In the genomic region with DNA sequence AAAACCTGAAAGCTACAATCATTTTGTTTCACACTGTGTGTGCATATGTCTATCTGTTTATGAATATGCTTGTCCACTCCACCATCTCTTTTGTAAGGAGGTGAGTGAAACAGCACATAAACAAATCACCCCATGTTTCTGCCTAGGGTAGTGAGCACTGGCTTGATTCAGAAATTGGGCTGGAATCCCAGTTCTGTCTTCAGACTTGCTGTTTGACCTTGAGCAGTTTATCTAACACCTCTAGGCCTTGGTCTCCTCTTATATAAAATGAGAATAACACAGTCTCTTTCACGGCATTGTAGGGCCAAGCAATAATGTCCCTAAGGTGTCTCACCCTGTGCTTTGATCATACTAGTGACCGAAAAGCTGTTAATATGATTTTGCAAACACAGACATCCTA, we compare ENCODE assay signal across 24 cellular contexts.
DNase-seq lines count a peak whose midpoint lies in the region; ATAC-seq and TF ChIP-seq lines count a peak whose summit lies in the region.
"Had no signal": no experiment of that assay in that cellular context is flagged by ENCODE, and none has a peak within 500 bp of the region (broad histone marks: within the 10 kb centered on the region; RNA-seq: fewer than 3 reads in every experiment).

No MANE protein-coding gene starts in this region.

- H3K36me3 Mint-ChIP-seq in nephron (ENCODE audit: low read depth), result no peaks in the 10 kb centered on the region
- H3K36me3 Mint-ChIP-seq: CD4-positive, CD25-positive, alpha-beta regulatory T cell had no signal

- peak overlapping the region in 2 of 3 experiments; percentile 31 to 32 for H3K27ac Mint-ChIP-seq in nephron
- H3K27ac Mint-ChIP-seq: CD4-positive, CD25-positive, alpha-beta regulatory T cell; IgD-negative memory B cell had no signal

- intact Hi-C loops in heart right ventricle (cut with DNase I) (loop anchor here in 1 of 10 donors (10.0 kb wide), 1 partner anchor 71 kb away; no protein-coding TSS in a partner anchor), Right ventricle myocardium inferior (cut with DNase I) (no loop called here), esophagus squamous epithelium (cut with DNase I) (no loop called here)

- TF ChIP-seq CTCF in heart right ventricle (IDR thresholded peaks at IDR 0.05), result no peak
- TF ChIP-seq CTCF in nephron (IDR thresholded peaks at IDR 0.05; ENCODE audit: unreplicated experiment in 3 of 3), result no peak
- TF ChIP-seq CTCF in esophagus squamous epithelium (IDR thresholded peaks at IDR 0.05), result no peak
- TF ChIP-seq CTCF in suprapubic skin (IDR thresholded peaks at IDR 0.05), result no peak

- H3K27me3 ChIP-seq in heart right ventricle (no peaks in the 10 kb centered on the region), rectal smooth muscle tissue (ENCODE audit: control insufficient read depth, insufficient read depth, low read length) (no peaks in the 10 kb centered on the region), esophagus squamous epithelium (no peaks in the 10 kb centered on the region), suprapubic skin (no peaks in the 10 kb centered on the region)
- H3K27me3 ChIP-seq: BLaER1 had no signal

- no peak overlapping the region for H3K4me3 ChIP-seq in heart right ventricle
- H3K4me3 ChIP-seq in rectal smooth muscle tissue (ENCODE audit: low read length), result no peak overlapping the region
- no peak overlapping the region for H3K4me3 ChIP-seq in esophagus squamous epithelium
- H3K4me3 ChIP-seq in suprapubic skin, result no peak overlapping the region
- H3K4me3 ChIP-seq: BLaER1, SK-N-MC had no signal

- no peaks in the 10 kb centered on the region for H3K9me3 ChIP-seq in heart right ventricle
- no peaks in the 10 kb centered on the region for H3K9me3 ChIP-seq in esophagus squamous epithelium
- H3K9me3 ChIP-seq in suprapubic skin, result no peaks in the 10 kb centered on the region
- H3K9me3 ChIP-seq: BLaER1 had no signal

- H3K9ac ChIP-seq in rectal smooth muscle tissue (ENCODE audit: low read length), result no peak overlapping the region
- H3K9ac ChIP-seq: BLaER1 had no signal

- H3K27me3 Mint-ChIP-seq in nephron (ENCODE audit: low read depth), result peaks cover 5% of the 10 kb centered on the region
- H3K27me3 Mint-ChIP-seq: CD4-positive, CD25-positive, alpha-beta regulatory T cell; IgD-negative memory B cell had no signal

- ATAC-seq in heart right ventricle (peak in 6 of 8 donors; percentile 21 to 63 (median 55)), Right ventricle myocardium inferior (no peak)

- 38 to 66% methylated on average over 2 of the region's 2 CpGs for WGBS in heart right ventricle, 2 donors
- 85 to 94% methylated on average over 2 of the region's 2 CpGs for WGBS in esophagus squamous epithelium, 2 donors
- WGBS in suprapubic skin, result 94% methylated on average over 2 of the region's 2 CpGs

- no peaks in the 10 kb centered on the region for H3K9me3 Mint-ChIP-seq in nephron
- H3K9me3 Mint-ChIP-seq: IgD-negative memory B cell had no signal

- peaks cover 3 to 58% (median 30%) of the 10 kb centered on the region in 9 donors for H3K4me1 ChIP-seq in heart right ventricle
- H3K4me1 ChIP-seq in rectal smooth muscle tissue (ENCODE audit: control insufficient read depth, insufficient read depth, low read length), result peaks cover 18% of the 10 kb centered on the region
- H3K4me1 ChIP-seq in esophagus squamous epithelium, result peaks cover 0 to 11% (median under 1%) of the 10 kb centered on the region in 3 donors
- H3K4me1 ChIP-seq in suprapubic skin, result peaks cover 20% of the 10 kb centered on the region

- peaks cover 0 to 77% (median 7%) of the 10 kb centered on the region in 9 donors for H3K36me3 ChIP-seq in heart right ventricle
- no peaks in the 10 kb centered on the region for H3K36me3 ChIP-seq in rectal smooth muscle tissue (ENCODE audit: control insufficient read depth, insufficient read depth, low read length)
- H3K36me3 ChIP-seq in esophagus squamous epithelium, result no peaks in the 10 kb centered on the region
- H3K36me3 ChIP-seq in suprapubic skin, result no peaks in the 10 kb centered on the region
- H3K36me3 ChIP-seq: BLaER1 had no signal

- peaks cover 41% of the 10 kb centered on the region for H3K4me1 Mint-ChIP-seq in nephron
- H3K4me1 Mint-ChIP-seq: CD4-positive, CD25-positive, alpha-beta regulatory T cell had no signal

- TF ChIP-seq POLR2A in esophagus squamous epithelium (IDR thresholded peaks at IDR 0.05), result no peak
- no peak for TF ChIP-seq POLR2A in suprapubic skin (IDR thresholded peaks at IDR 0.05)

- no peak for TF ChIP-seq EP300 in suprapubic skin (IDR thresholded peaks at IDR 0.05)

- no peak overlapping the region for H3K4me3 Mint-ChIP-seq in nephron
- H3K4me3 Mint-ChIP-seq: CD4-positive, CD25-positive, alpha-beta regulatory T cell; IgD-negative memory B cell had no signal

- peak overlapping the region in 6 of 10 donors; percentile 3 to 49 (median 24) for H3K27ac ChIP-seq in heart right ventricle
- peak overlapping the region; percentile 33 for H3K27ac ChIP-seq in rectal smooth muscle tissue (ENCODE audit: low read depth, low read length)
- H3K27ac ChIP-seq in esophagus squamous epithelium, result no peak overlapping the region
- no peak overlapping the region for H3K27ac ChIP-seq in suprapubic skin
- H3K27ac ChIP-seq: BLaER1, RWPE1, SK-N-MC had no signal

- DNase-seq in heart right ventricle, result no peak
- no peak for DNase-seq in Right ventricle myocardium inferior (ENCODE audit: missing footprints)
- DNase-seq in cerebellar cortex (ENCODE audit: low spot score), result peak; percentile 32
- no peak for DNase-seq in esophagus squamous epithelium (lab: John Stamatoyannopoulos, UW)
- DNase-seq in suprapubic skin (ENCODE audit: low spot score in 2 of 2), result no peak
- DNase-seq in GF-D8 (lab: John Stamatoyannopoulos, UW), result no peak
- DNase-seq: CD4-positive, CD25-positive, alpha-beta regulatory T cell; GDM1; HCEC 1CT; NCI-H1092; NCI-H1436; NCI-H187; NCI-H2081 treated with DMSO at 0.1 percent for 48 hours; NCI-H2171; NCI-H226; NCI-H510A; NCI-H69; SIG-M5 had no signal

Comparison
In these comparisons a context has a peak if more than half of its experiments do, and no peak if none do; other contexts are left out.
1. H3K27ac ChIP-seq: peak in heart right ventricle (6 of 10) and rectal smooth muscle tissue (single experiment); none in esophagus squamous epithelium (0 of 4) and suprapubic skin (single experiment).